8 cellular contexts compared by ENCODE assay signal in the genomic region with DNA sequence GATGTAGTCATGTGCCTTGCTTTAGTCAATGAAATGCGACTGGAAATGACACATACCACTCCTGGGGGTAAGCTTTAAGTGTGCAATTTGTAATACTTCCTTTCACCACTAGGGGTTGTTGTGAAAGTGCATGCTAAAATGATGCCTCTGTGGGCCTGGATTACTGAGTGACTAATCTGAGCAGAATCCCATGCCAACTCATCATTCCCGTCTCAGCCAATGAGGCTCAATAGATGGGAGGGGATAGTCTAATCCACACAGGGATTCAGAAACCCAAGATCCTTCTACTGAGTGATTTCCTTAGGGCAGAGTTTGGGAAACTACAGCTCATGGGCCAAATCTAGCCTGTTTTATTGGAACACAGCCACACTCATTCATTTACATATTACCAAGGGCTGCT. TPM values are rescaled to one million over a fixed set of nuclear protein-coding genes. Genes with fewer than 3 reads are reported as not detected.
A peak's percentile ranks its signal among the peaks of the same experiment; 100 is the strongest.
DNase-seq lines count a peak whose midpoint lies in the region; ATAC-seq and TF ChIP-seq lines count a peak whose summit lies in the region.

No MANE protein-coding gene starts in this region.

- H3K4me1 ChIP-seq in OCI-LY7 (ENCODE audit: insufficient read depth, low read length, poor library complexity, severe bottlenecking) (no peaks in the 10 kb centered on the region), fibroblast of lung (ENCODE audit: control insufficient read depth, extremely low read depth, insufficient read depth, low read length) (no peaks in the 10 kb centered on the region)

- ATAC-seq in HG02884 (IDR thresholded peaks at IDR 0.05; ENCODE audit: unreplicated experiment), result peak; percentile 75
- peak; percentile 66 for ATAC-seq in stimulated activated naive CD8-positive, alpha-beta T cell treated with anti-CD3 and anti-CD28 coated beads, Interleukin-15, Interleukin-2, amounts not matched to agents 100 U/mL and 50 U/mL, for 24 hours
- no peak for ATAC-seq in HG02840 (IDR thresholded peaks at IDR 0.05; ENCODE audit: low FRiP score, unreplicated experiment)

- no peaks in the 10 kb centered on the region for H3K36me3 ChIP-seq in OCI-LY7 (ENCODE audit: insufficient read depth, low read length)
- no peaks in the 10 kb centered on the region for H3K36me3 ChIP-seq in fibroblast of lung (ENCODE audit: control insufficient read depth, insufficient read depth, low read length)

- no peak overlapping the region for H3K4me3 ChIP-seq in OCI-LY7 (ENCODE audit: low read depth, low read length, poor library complexity, severe bottlenecking)
- H3K4me3 ChIP-seq in fibroblast of lung (replicated peaks in 1 of 4; ENCODE audit: control extremely low read depth in 1 of 4, insufficient read depth in 1 of 4, low read depth in 3 of 4, low read length in 4 of 4), result no peak overlapping the region

- intact Hi-C loops in OCI-LY7 (cut with micrococcal nuclease; ENCODE audit: unreplicated experiment), result loop anchor here (10.0 kb wide), 1 partner anchor 50 kb away; no protein-coding TSS in a partner anchor

- BruUV-seq in OCI-LY7 (replicated peaks; lab: Mats Ljungman, UMichigan), result no TSS peak

- H3K4me2 ChIP-seq in OCI-LY7 (ENCODE audit: low read length), result no peak overlapping the region
- no peak overlapping the region for H3K4me2 ChIP-seq in fibroblast of lung (ENCODE audit: extremely low read depth, insufficient read depth, low read length)

- H2AFZ ChIP-seq in OCI-LY7 (ENCODE audit: low read length) (no peak overlapping the region), fibroblast of lung (ENCODE audit: low read length) (no peak overlapping the region)

- peak; percentile 82 for TF ChIP-seq CTCF in OCI-LY7 (conservative IDR thresholded peaks at IDR 0.05; ENCODE audit: low read length)
- TF ChIP-seq CTCF in fibroblast of lung (conservative IDR thresholded peaks at IDR 0.05 in 1 of 2, IDR thresholded peaks at IDR 0.05 in 1 of 2; ENCODE audit: low read depth in 1 of 2, low read length in 2 of 2), result peak; percentile 44 to 56

- no peak overlapping the region for H3K9ac ChIP-seq in fibroblast of lung (ENCODE audit: insufficient read depth, low read length)

- H3K9me3 ChIP-seq in OCI-LY7 (ENCODE audit: low read length), result no peaks in the 10 kb centered on the region
- no peaks in the 10 kb centered on the region for H3K9me3 ChIP-seq in fibroblast of lung (ENCODE audit: control insufficient read depth, insufficient read depth, low read depth, low read length)

- H4K20me1 ChIP-seq in OCI-LY7 (ENCODE audit: insufficient read depth, low read length) (no peaks in the 10 kb centered on the region), fibroblast of lung (ENCODE audit: control insufficient read depth, extremely low read depth, insufficient read depth, low read length) (no peaks in the 10 kb centered on the region)

- CTCF ChIA-PET in OCI-LY7 (lab: Charles Lee; ENCODE audit: unreplicated experiment), result interaction anchor here (1.0 kb wide), 2 partner anchors 23 to 25 kb away, joined by 3 to 4 read pairs; no protein-coding TSS in a partner anchor

- POLR2A ChIA-PET in OCI-LY7 (lab: Charles Lee), result interaction anchor here (0.7 to 1.0 kb wide), 4 partner anchors 22 to 687 kb away, joined by 3 to 4 read pairs (median 3); no protein-coding TSS in a partner anchor

- H3K79me2 ChIP-seq in OCI-LY7 (ENCODE audit: insufficient read depth, low read depth, low read length) (no peaks in the 10 kb centered on the region), fibroblast of lung (ENCODE audit: control insufficient read depth, insufficient read depth, low read length) (no peaks in the 10 kb centered on the region)

- H3K9me2 ChIP-seq in OCI-LY7 (ENCODE audit: insufficient read depth, low read length), result no peaks in the 10 kb centered on the region

- no peaks in the 10 kb centered on the region for H3K27me3 ChIP-seq in fibroblast of lung (ENCODE audit: control insufficient read depth, insufficient read depth, low read length)

- peak; percentile 11 for DNase-seq in stimulated activated CD4-positive, alpha-beta T cell treated with anti-CD3 and anti-CD28 coated beads, Interleukin-15, amount 100 ng/mL, for 24 hours
- no peak for DNase-seq in stimulated activated CD4-positive, alpha-beta T cell treated with anti-CD3 and anti-CD28 coated beads, Interleukin-12 subunit alpha, Interleukin-12 subunit beta, amount 100 ng/mL, for 4 hours
- DNase-seq in OCI-LY7 (ENCODE audit: low spot score) (peak; percentile 60), fibroblast of lung (ENCODE audit: low read depth in 2 of 2) (peak; percentile 36 to 37), mesenteric fat pad (ENCODE audit: low spot score) (no peak)
- no peak for DNase-seq in stimulated activated naive CD8-positive, alpha-beta T cell treated with anti-CD3 and anti-CD28 coated beads, Interleukin-15, Interleukin-2, amounts not matched to agents 100 U/mL and 50 U/mL, for 24 hours

- H3K27ac ChIP-seq in OCI-LY7 (ENCODE audit: low read depth, low read length, poor library complexity, severe bottlenecking) (no peak overlapping the region), fibroblast of lung (ENCODE audit: insufficient read depth, low read length) (no peak overlapping the region)

RNA-seq across cellular contexts. Expression of a gene that starts 54.0 kb away (rescaled TPM):
- total RNA-seq in OCI-LY7 (2014; rRNA removed; shearing (Covaris generic)), result not detected in 2 replicates
- total RNA-seq in OCI-LY7 (2022) (not detected in 2 replicates), fibroblast of lung (under 0.01 TPM in 2 replicates), mesenteric fat pad (0.39 TPM)
- polyA plus RNA-seq in fibroblast of lung, result 0.01 TPM in 1 of 2 replicates, not detected in the other
- polyA plus RNA-seq in fibroblast of lung (2012), result not detected in 2 replicates
- polyA minus RNA-seq in fibroblast of lung (ENCODE audit: low replicate concordance), result not detected in 2 replicates

Comparison
In these comparisons a context has a peak if more than half of its experiments do, and no peak if none do; other contexts are left out.
1. DNase-seq: peak in stimulated activated CD4-positive, alpha-beta T cell treated with anti-CD3 and anti-CD28 coated beads, Interleukin-15, amount 100 ng/mL, for 24 hours (single experiment), OCI-LY7 (single experiment) and fibroblast of lung (2 of 2); none in stimulated activated CD4-positive, alpha-beta T cell treated with anti-CD3 and anti-CD28 coated beads, Interleukin-12 subunit alpha, Interleukin-12 subunit beta, amount 100 ng/mL, for 4 hours (single experiment), stimulated activated naive CD8-positive, alpha-beta T cell treated with anti-CD3 and anti-CD28 coated beads, Interleukin-15, Interleukin-2, amounts not matched to agents 100 U/mL and 50 U/mL, for 24 hours (single experiment) and mesenteric fat pad (single experiment).